8 cellular contexts compared by ENCODE assay signal in genomic region chr1:219088778-219089557, GRCh38.
A peak's percentile ranks its signal among the peaks of the same experiment; 100 is the strongest.
DNase-seq lines count a peak whose midpoint lies in the region; ATAC-seq, FAIRE-seq and TF ChIP-seq lines count a peak whose summit lies in the region.

No MANE protein-coding gene starts in this region.

- TF ChIP-seq CTCF in GM06990 (IDR thresholded peaks at IDR 0.05; ENCODE audit: insufficient read depth, low read length, poor library complexity, severe bottlenecking) (no peak), IMR-90 (conservative IDR thresholded peaks at IDR 0.05; ENCODE audit: low read depth, low read length) (no peak), choroid plexus epithelial cell (conservative IDR thresholded peaks at IDR 0.05; ENCODE audit: low read depth, low read length) (no peak), pancreas (IDR thresholded peaks at IDR 0.05) (no peak), prostate gland (IDR thresholded peaks at IDR 0.05) (no peak)

- peak overlapping the region; percentile 17 for H2AK9ac ChIP-seq in IMR-90 (replicated peaks; ENCODE audit: low read depth, low read length, poor library complexity)

- peak overlapping the region; percentile 29 for H3K18ac ChIP-seq in IMR-90 (ENCODE audit: low read depth, low read length)

- peak overlapping the region in 1 of 2 experiments; percentile 46; a peak in 1 of 4 replicates for H4K8ac ChIP-seq in IMR-90 (ENCODE audit: low read depth in 2 of 2, low read length in 2 of 2)

- in situ Hi-C loops in IMR-90 (cut with MboI; ENCODE audit: low sequenced_read_pairs): loop anchor here (25.0 kb wide), 1 partner anchor 473 kb away; no protein-coding TSS in a partner anchor

- DNase-seq in GM06990 (ENCODE audit: extremely low read depth, insufficient read length) (peak; percentile 62), H4 (ENCODE audit: low spot score) (peak; percentile 88), IMR-90 (peak; percentile 97), choroid plexus epithelial cell (ENCODE audit: low read depth) (peak; percentile 97), pancreas (peak in 3 of 6 donors; percentile 16 to 30 (median 26)), prostate gland (ENCODE audit: low spot score) (no peak), NCI-H1105 (lab: John Stamatoyannopoulos, UW) (no peak), NCI-H524 (lab: John Stamatoyannopoulos, UW) (no peak)

- 0 out of 2 replicates have a peak overlapping the region, but pooled peaks have one; percentile 35 for H3K23ac ChIP-seq in IMR-90 (ENCODE audit: low read depth, low read length)

- no peaks in the 10 kb centered on the region for H3K9me3 ChIP-seq in IMR-90 (ENCODE audit: control insufficient read depth, insufficient read depth, low read length)
- no peaks in the 10 kb centered on the region for H3K9me3 ChIP-seq in pancreas
- no peaks in the 10 kb centered on the region for H3K9me3 ChIP-seq in prostate gland

- H2BK20ac ChIP-seq in IMR-90 (ENCODE audit: low read depth, low read length): peak overlapping the region; percentile 86

- H3K27ac ChIP-seq in IMR-90 (ENCODE audit: insufficient read depth, low read length) (no peak overlapping the region), pancreas (no peak overlapping the region), prostate gland (no peak overlapping the region)

- no TSS peak for BruUV-seq in IMR-90 (replicated peaks; lab: Mats Ljungman, UMichigan)

- H3K4me1 ChIP-seq in IMR-90 (ENCODE audit: control insufficient read depth, insufficient read depth, low read length) (peaks cover 6% of the 10 kb centered on the region), pancreas (no peaks in the 10 kb centered on the region), prostate gland (replicated peaks) (no peaks in the 10 kb centered on the region)

- H3K9ac ChIP-seq in IMR-90 (ENCODE audit: low read depth, low read length): no peak overlapping the region

- H3K4ac ChIP-seq in IMR-90 (ENCODE audit: low read depth, low read length): peak overlapping the region; percentile 79

- ATAC-seq in IMR-90 (ENCODE audit: low read depth) (peak; percentile 93), pancreas (peak in 3 of 4 donors; percentile 53 to 92 (median 87))

- H3K56ac ChIP-seq in IMR-90 (ENCODE audit: extremely low read depth, insufficient read depth, low read length): no peak overlapping the region

- peak overlapping the region; percentile 48; the same call in 1 of the 2 replicates for H3K14ac ChIP-seq in IMR-90 (replicated peaks; ENCODE audit: low read depth, low read length)

- H4K5ac ChIP-seq in IMR-90 (ENCODE audit: low read depth, low read length): peak overlapping the region; percentile 24; the same call in 1 of the 2 replicates

- H2BK15ac ChIP-seq in IMR-90 (ENCODE audit: low read depth, low read length): peak overlapping the region; percentile 59; the same call in 1 of the 3 replicates

- peaks cover 5% of the 10 kb centered on the region; the same call in 1 of the 2 replicates for H3K9me1 ChIP-seq in IMR-90 (ENCODE audit: insufficient read depth, low read length)

- peak overlapping the region; percentile 73 for H2AK5ac ChIP-seq in IMR-90 (ENCODE audit: low read depth, low read length)

- H4K91ac ChIP-seq in IMR-90 (ENCODE audit: insufficient read depth, low read depth, low read length): peak overlapping the region; percentile 62

- no peak for FAIRE-seq in pancreas (lab: Jason Lieb, UNC)

- peak overlapping the region; percentile 59 for H2BK5ac ChIP-seq in IMR-90 (ENCODE audit: low read depth, low read length, poor library complexity, severe bottlenecking)

- H3K36me3 ChIP-seq in GM06990 (ENCODE audit: control insufficient read depth, insufficient read depth, low read length): no peaks in the 10 kb centered on the region
- no peaks in the 10 kb centered on the region for H3K36me3 ChIP-seq in IMR-90 (ENCODE audit: control insufficient read depth, insufficient read depth, low read length)
- H3K36me3 ChIP-seq in pancreas: no peaks in the 10 kb centered on the region
- no peaks in the 10 kb centered on the region for H3K36me3 ChIP-seq in prostate gland

- H2AFZ ChIP-seq in IMR-90 (replicated peaks; ENCODE audit: low read length, poor library complexity): peak overlapping the region; percentile 74

- CTCF ChIA-PET in IMR-90 (lab: Yijun Ruan, JAX): interaction anchor here (1.0 kb wide), 1 partner anchor 20 kb away, joined by 5 read pairs; no protein-coding TSS in a partner anchor

- no peaks in the 10 kb centered on the region for H4K20me1 ChIP-seq in IMR-90 (ENCODE audit: insufficient read depth, low read length)

- intact Hi-C loops in IMR-90 (cut with micrococcal nuclease): loop anchor here (5.0 to 10.0 kb wide), 2 partner anchors 298 to 476 kb away; no protein-coding TSS in a partner anchor
- intact Hi-C loops in pancreas (cut with DNase I): no loop called here
- intact Hi-C loops in prostate gland (cut with DNase I): no loop called here

- 0 out of 2 replicates have a peak, but pooled peaks have one; percentile 14 for TF ChIP-seq RAD21 in IMR-90 (IDR thresholded peaks at IDR 0.05; ENCODE audit: low read length)

- 100% methylated on average over 1 of the region's 5 CpGs; no CpG with 5 or more reads in 1 of the 2 experiments for WGBS in IMR-90 (ENCODE audit: extremely low coverage in 2 of 2, insufficient read length in 1 of 2), 2 experiments
- WGBS in pancreas, 2 donors: 87 to 88% methylated on average over 5 of the region's 5 CpGs
- 94% methylated on average over 5 of the region's 5 CpGs for WGBS in prostate gland

- H3K27me3 ChIP-seq in GM06990 (replicated peaks; ENCODE audit: control insufficient read depth, insufficient read depth, low read length) (no peaks in the 10 kb centered on the region), IMR-90 (ENCODE audit: control insufficient read depth, insufficient read depth, low read length) (no peaks in the 10 kb centered on the region), pancreas (no peaks in the 10 kb centered on the region), prostate gland (replicated peaks; ENCODE audit: insufficient read depth) (no peaks in the 10 kb centered on the region)

- dilution Hi-C loops in IMR-90 (cut with HindIII; ENCODE audit: low sequenced_read_pairs, unreplicated experiment): no loop called here

- H3K4me3 ChIP-seq in GM06990 (replicated peaks; ENCODE audit: low read depth, low read length): no peak overlapping the region
- H3K4me3 ChIP-seq in IMR-90 (ENCODE audit: insufficient read depth, low read depth, low read length): no peak overlapping the region
- H3K4me3 ChIP-seq in choroid plexus epithelial cell (ENCODE audit: low read depth, low read length): no peak overlapping the region
- no peak overlapping the region for H3K4me3 ChIP-seq in pancreas
- H3K4me3 ChIP-seq in prostate gland: no peak overlapping the region

- POLR2A ChIA-PET in IMR-90 (lab: Charles Lee; ENCODE audit: unreplicated experiment): no interaction called here

- peak overlapping the region; percentile 77 for H2BK120ac ChIP-seq in IMR-90 (ENCODE audit: low read depth, low read length)

- H3K4me2 ChIP-seq in IMR-90 (ENCODE audit: low read depth, low read length): no peak overlapping the region

- TF ChIP-seq POLR2A in IMR-90 (IDR thresholded peaks at IDR 0.05; ENCODE audit: low read depth, low read length) (no peak), prostate gland (IDR thresholded peaks at IDR 0.05) (no peak)

- no peaks in the 10 kb centered on the region for H3K79me1 ChIP-seq in IMR-90 (ENCODE audit: low read depth in 1 of 2, low read length in 2 of 2)

TF ChIP-seq in IMR-90, 13 proteins besides CTCF, POLR2A, EP300 and RAD21:
- TF ChIP-seq MAZ (IDR thresholded peaks at IDR 0.05; ENCODE audit: borderline replicate concordance, low read depth, low read length) (no peak), NFE2L2 (IDR thresholded peaks at IDR 0.05; ENCODE audit: low read depth, low read length) (peak; percentile 89), CEBPB (IDR thresholded peaks at IDR 0.05; ENCODE audit: low read depth, low read length) (peak; percentile 100), MAFK (IDR thresholded peaks at IDR 0.05; ENCODE audit: low read depth, low read length) (peak; percentile 50; the same call in 1 of the 2 replicates), BHLHE40 (IDR thresholded peaks at IDR 0.05; ENCODE audit: low read depth, low read length) (peak; percentile 46), FOS (IDR thresholded peaks at IDR 0.05; ENCODE audit: low read depth, low read length) (peak; percentile 96), RFX5 (IDR thresholded peaks at IDR 0.05; ENCODE audit: low read depth, low read length) (no peak), USF2 (IDR thresholded peaks at IDR 0.05; ENCODE audit: low read depth, low read length) (no peak), ELK1 (IDR thresholded peaks at IDR 0.05; ENCODE audit: borderline replicate concordance, low read depth, low read length) (no peak), SMC3 (IDR thresholded peaks at IDR 0.05; ENCODE audit: low read depth, low read length) (peak; percentile 27; the same call in 1 of the 2 replicates), RCOR1 (IDR thresholded peaks at IDR 0.05; ENCODE audit: insufficient replicate concordance, low read length) (no peak), CHD1 (IDR thresholded peaks at IDR 0.05; ENCODE audit: low read depth, low read length) (no peak), MXI1 (IDR thresholded peaks at IDR 0.05; ENCODE audit: borderline replicate concordance, low read depth, low read length) (no peak)
TF ChIP-seq in IMR-90: peak in this region for 6.

Comparison
In these comparisons a context has a peak if more than half of its experiments do, and no peak if none do; other contexts are left out.
1. DNase-seq: peak in GM06990 (single experiment), H4 (single experiment), IMR-90 (single experiment) and choroid plexus epithelial cell (single experiment); none in prostate gland (single experiment), NCI-H1105 (single experiment) and NCI-H524 (0 of 2).